1 cellular context compared by ENCODE assay signal in the genomic region with DNA sequence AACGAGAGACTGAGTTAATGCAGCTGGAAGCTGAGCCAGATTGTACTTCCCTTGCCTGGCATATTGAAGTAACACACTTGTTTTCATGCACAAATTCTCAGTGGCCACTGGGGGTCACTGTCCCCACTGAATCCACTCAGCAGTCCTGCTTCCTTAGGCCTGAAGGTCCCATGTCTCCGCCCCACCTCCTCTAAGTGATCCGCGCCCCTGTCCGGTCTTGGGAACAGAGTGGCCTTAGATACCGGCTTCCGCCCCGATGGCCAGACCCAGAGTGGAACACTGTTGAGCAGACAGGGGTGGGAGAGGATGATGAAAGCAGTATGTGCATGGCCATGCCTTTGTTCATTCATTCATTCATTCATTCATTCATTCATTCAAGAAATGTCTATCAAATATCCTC.
A peak's percentile ranks its signal among the peaks of the same experiment; 100 is the strongest.
TF ChIP-seq lines count a peak whose summit lies in the region.

No MANE protein-coding gene starts in this region.

TF ChIP-seq in K562, 482 proteins besides CTCF, POLR2A, EP300 and RAD21 (continued from another document and continues in another):
- TF ChIP-seq TEAD4 (IDR thresholded peaks at IDR 0.05; ENCODE audit: low read length), result no peak
- TF ChIP-seq TEAD4 (CRISPR knock-in tag; IDR thresholded peaks at IDR 0.05; ENCODE audit: borderline replicate concordance), result no peak
- TF ChIP-seq MCM2 (IDR thresholded peaks at IDR 0.05; ENCODE audit: low read depth), result no peak
- TF ChIP-seq BACH1 (tag; IDR thresholded peaks at IDR 0.05), result no peak
- TF ChIP-seq, protein P1, sequence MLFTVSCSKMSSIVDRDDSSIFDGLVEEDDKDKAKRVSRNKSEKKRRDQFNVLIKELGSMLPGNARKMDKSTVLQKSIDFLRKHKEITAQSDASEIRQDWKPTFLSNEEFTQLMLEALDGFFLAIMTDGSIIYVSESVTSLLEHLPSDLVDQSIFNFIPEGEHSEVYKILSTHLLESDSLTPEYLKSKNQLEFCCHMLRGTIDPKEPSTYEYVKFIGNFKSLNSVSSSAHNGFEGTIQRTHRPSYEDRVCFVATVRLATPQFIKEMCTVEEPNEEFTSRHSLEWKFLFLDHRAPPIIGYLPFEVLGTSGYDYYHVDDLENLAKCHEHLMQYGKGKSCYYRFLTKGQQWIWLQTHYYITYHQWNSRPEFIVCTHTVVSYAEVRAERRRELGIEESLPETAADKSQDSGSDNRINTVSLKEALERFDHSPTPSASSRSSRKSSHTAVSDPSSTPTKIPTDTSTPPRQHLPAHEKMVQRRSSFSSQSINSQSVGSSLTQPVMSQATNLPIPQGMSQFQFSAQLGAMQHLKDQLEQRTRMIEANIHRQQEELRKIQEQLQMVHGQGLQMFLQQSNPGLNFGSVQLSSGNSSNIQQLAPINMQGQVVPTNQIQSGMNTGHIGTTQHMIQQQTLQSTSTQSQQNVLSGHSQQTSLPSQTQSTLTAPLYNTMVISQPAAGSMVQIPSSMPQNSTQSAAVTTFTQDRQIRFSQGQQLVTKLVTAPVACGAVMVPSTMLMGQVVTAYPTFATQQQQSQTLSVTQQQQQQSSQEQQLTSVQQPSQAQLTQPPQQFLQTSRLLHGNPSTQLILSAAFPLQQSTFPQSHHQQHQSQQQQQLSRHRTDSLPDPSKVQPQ (CRISPR knock-in tag; IDR thresholded peaks at IDR 0.05; ENCODE audit: borderline replicate concordance), result no peak
- no peak for TF ChIP-seq POLR2G (IDR thresholded peaks at IDR 0.05; ENCODE audit: low read depth, low read length)
- TF ChIP-seq, protein P2, sequence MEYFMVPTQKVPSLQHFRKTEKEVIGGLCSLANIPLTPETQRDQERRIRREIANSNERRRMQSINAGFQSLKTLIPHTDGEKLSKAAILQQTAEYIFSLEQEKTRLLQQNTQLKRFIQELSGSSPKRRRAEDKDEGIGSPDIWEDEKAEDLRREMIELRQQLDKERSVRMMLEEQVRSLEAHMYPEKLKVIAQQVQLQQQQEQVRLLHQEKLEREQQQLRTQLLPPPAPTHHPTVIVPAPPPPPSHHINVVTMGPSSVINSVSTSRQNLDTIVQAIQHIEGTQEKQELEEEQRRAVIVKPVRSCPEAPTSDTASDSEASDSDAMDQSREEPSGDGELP (CRISPR knock-in tag; IDR thresholded peaks at IDR 0.05; ENCODE audit: borderline replicate concordance), result peak; percentile 28; the same call in 1 of the 2 replicates
- 0 out of 2 replicates have a peak, but pooled peaks have one; percentile 44 for TF ChIP-seq SP1 (CRISPR knock-in tag; IDR thresholded peaks at IDR 0.05)
- peak; percentile 47; the same call in 1 of the 2 replicates for TF ChIP-seq ZNF384 (IDR thresholded peaks at IDR 0.05; ENCODE audit: low read depth, low read length)
- TF ChIP-seq, protein P3, sequence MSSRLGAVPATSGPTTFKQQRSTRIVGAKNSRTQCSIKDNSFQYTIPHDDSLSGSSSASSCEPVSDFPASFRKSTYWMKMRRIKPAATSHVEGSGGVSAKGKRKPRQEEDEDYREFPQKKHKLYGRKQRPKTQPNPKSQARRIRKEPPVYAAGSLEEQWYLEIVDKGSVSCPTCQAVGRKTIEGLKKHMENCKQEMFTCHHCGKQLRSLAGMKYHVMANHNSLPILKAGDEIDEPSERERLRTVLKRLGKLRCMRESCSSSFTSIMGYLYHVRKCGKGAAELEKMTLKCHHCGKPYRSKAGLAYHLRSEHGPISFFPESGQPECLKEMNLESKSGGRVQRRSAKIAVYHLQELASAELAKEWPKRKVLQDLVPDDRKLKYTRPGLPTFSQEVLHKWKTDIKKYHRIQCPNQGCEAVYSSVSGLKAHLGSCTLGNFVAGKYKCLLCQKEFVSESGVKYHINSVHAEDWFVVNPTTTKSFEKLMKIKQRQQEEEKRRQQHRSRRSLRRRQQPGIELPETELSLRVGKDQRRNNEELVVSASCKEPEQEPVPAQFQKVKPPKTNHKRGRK (tag; IDR thresholded peaks at IDR 0.05), result no peak
- 0 out of 2 replicates have a peak, but pooled peaks have one; percentile 25 for TF ChIP-seq SMAD4 (CRISPR knock-in tag; conservative IDR thresholded peaks at IDR 0.05)
- peak; percentile 52; the same call in 1 of the 2 replicates for TF ChIP-seq KLF13 (tag; IDR thresholded peaks at IDR 0.05; ENCODE audit: borderline replicate concordance, low read depth)
- peak; percentile 28; the same call in 1 of the 2 replicates for TF ChIP-seq MAFK (IDR thresholded peaks at IDR 0.05; ENCODE audit: low read length)
- TF ChIP-seq, protein P4, sequence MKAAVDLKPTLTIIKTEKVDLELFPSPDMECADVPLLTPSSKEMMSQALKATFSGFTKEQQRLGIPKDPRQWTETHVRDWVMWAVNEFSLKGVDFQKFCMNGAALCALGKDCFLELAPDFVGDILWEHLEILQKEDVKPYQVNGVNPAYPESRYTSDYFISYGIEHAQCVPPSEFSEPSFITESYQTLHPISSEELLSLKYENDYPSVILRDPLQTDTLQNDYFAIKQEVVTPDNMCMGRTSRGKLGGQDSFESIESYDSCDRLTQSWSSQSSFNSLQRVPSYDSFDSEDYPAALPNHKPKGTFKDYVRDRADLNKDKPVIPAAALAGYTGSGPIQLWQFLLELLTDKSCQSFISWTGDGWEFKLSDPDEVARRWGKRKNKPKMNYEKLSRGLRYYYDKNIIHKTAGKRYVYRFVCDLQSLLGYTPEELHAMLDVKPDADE (conservative IDR thresholded peaks at IDR 0.05; ENCODE audit: control insufficient read depth, low read depth, low read length), result no peak
- TF ChIP-seq, protein P5, sequence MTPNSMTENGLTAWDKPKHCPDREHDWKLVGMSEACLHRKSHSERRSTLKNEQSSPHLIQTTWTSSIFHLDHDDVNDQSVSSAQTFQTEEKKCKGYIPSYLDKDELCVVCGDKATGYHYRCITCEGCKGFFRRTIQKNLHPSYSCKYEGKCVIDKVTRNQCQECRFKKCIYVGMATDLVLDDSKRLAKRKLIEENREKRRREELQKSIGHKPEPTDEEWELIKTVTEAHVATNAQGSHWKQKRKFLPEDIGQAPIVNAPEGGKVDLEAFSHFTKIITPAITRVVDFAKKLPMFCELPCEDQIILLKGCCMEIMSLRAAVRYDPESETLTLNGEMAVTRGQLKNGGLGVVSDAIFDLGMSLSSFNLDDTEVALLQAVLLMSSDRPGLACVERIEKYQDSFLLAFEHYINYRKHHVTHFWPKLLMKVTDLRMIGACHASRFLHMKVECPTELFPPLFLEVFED (CRISPR knock-in tag; conservative IDR thresholded peaks at IDR 0.05), result 0 out of 2 replicates have a peak, but pooled peaks have one; percentile 34
- peak; percentile 50; the same call in 1 of the 2 replicates for TF ChIP-seq KLF16 (IDR thresholded peaks at IDR 0.05)
- no peak for TF ChIP-seq MCM7 (IDR thresholded peaks at IDR 0.05)
- TF ChIP-seq, protein P6, sequence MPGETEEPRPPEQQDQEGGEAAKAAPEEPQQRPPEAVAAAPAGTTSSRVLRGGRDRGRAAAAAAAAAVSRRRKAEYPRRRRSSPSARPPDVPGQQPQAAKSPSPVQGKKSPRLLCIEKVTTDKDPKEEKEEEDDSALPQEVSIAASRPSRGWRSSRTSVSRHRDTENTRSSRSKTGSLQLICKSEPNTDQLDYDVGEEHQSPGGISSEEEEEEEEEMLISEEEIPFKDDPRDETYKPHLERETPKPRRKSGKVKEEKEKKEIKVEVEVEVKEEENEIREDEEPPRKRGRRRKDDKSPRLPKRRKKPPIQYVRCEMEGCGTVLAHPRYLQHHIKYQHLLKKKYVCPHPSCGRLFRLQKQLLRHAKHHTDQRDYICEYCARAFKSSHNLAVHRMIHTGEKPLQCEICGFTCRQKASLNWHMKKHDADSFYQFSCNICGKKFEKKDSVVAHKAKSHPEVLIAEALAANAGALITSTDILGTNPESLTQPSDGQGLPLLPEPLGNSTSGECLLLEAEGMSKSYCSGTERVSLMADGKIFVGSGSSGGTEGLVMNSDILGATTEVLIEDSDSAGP (CRISPR knock-in tag; IDR thresholded peaks at IDR 0.05), result peak; percentile 35; the same call in 1 of the 2 replicates
- TF ChIP-seq, protein P7, sequence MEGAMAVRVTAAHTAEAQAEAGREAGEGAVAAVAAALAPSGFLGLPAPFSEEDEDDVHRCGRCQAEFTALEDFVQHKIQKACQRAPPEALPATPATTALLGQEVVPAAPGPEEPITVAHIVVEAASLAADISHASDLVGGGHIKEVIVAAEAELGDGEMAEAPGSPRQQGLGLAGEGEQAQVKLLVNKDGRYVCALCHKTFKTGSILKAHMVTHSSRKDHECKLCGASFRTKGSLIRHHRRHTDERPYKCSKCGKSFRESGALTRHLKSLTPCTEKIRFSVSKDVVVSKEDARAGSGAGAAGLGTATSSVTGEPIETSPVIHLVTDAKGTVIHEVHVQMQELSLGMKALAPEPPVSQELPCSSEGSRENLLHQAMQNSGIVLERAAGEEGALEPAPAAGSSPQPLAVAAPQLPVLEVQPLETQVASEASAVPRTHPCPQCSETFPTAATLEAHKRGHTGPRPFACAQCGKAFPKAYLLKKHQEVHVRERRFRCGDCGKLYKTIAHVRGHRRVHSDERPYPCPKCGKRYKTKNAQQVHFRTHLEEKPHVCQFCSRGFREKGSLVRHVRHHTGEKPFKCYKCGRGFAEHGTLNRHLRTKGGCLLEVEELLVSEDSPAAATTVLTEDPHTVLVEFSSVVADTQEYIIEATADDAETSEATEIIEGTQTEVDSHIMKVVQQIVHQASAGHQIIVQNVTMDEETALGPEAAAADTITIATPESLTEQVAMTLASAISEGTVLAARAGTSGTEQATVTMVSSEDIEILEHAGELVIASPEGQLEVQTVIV (CRISPR knock-in tag; IDR thresholded peaks at IDR 0.05; ENCODE audit: borderline replicate concordance), result no peak
- no peak for TF ChIP-seq LCOR (CRISPR knock-in tag; IDR thresholded peaks at IDR 0.05)
- TF ChIP-seq PTTG1 (tag; IDR thresholded peaks at IDR 0.05; ENCODE audit: low read depth), result no peak
- no peak for TF ChIP-seq ZKSCAN8 (CRISPR knock-in tag; IDR thresholded peaks at IDR 0.05)
- peak; percentile 60; the same call in 1 of the 2 replicates for TF ChIP-seq STAG1 (CRISPR knock-in tag; IDR thresholded peaks at IDR 0.05; ENCODE audit: borderline replicate concordance)
- no peak for TF ChIP-seq PTRF (tag; IDR thresholded peaks at IDR 0.05)
- peak; percentile 53 to 61; a peak in 3 of 4 replicates for TF ChIP-seq FOXK2 (conservative IDR thresholded peaks at IDR 0.05 in 1 of 2, IDR thresholded peaks at IDR 0.05 in 1 of 2; ENCODE audit: low read depth in 2 of 2)
- TF ChIP-seq, protein P8, sequence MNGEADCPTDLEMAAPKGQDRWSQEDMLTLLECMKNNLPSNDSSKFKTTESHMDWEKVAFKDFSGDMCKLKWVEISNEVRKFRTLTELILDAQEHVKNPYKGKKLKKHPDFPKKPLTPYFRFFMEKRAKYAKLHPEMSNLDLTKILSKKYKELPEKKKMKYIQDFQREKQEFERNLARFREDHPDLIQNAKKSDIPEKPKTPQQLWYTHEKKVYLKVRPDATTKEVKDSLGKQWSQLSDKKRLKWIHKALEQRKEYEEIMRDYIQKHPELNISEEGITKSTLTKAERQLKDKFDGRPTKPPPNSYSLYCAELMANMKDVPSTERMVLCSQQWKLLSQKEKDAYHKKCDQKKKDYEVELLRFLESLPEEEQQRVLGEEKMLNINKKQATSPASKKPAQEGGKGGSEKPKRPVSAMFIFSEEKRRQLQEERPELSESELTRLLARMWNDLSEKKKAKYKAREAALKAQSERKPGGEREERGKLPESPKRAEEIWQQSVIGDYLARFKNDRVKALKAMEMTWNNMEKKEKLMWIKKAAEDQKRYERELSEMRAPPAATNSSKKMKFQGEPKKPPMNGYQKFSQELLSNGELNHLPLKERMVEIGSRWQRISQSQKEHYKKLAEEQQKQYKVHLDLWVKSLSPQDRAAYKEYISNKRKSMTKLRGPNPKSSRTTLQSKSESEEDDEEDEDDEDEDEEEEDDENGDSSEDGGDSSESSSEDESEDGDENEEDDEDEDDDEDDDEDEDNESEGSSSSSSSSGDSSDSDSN (IDR thresholded peaks at IDR 0.05; ENCODE audit: borderline replicate concordance in 1 of 2, low read depth in 2 of 2, low read length in 2 of 2), result 0 out of 4 replicates have a peak, but pooled peaks of 1 of the 2 experiments have one; percentile 46
- peak in 1 of 3 experiments; percentile 8 for TF ChIP-seq YY1 (IDR thresholded peaks at IDR 0.05; ENCODE audit: borderline replicate concordance in 1 of 3, control insufficient read depth in 1 of 3, extremely low read depth in 1 of 3, insufficient read depth in 3 of 3, insufficient read length in 1 of 3, insufficient replicate concordance in 2 of 3, low read depth in 1 of 3, low read length in 2 of 3)
- no peak for TF ChIP-seq JUNB (CRISPR knock-in tag; conservative IDR thresholded peaks at IDR 0.05)
- TF ChIP-seq ZFP36 (IDR thresholded peaks at IDR 0.05; ENCODE audit: low read depth, low read length, partially characterized antibody), result peak; percentile 6
- TF ChIP-seq HDAC8 (tag; IDR thresholded peaks at IDR 0.05), result no peak
- peak; percentile 30; the same call in 1 of the 2 replicates for TF ChIP-seq RB1 (IDR thresholded peaks at IDR 0.05; ENCODE audit: low read depth)
- no peak for TF ChIP-seq TAF7 (tag; IDR thresholded peaks at IDR 0.05)
- no peak; the same call in 1 of the 2 replicates for TF ChIP-seq RFX1 (IDR thresholded peaks at IDR 0.05)
- TF ChIP-seq, protein P9, sequence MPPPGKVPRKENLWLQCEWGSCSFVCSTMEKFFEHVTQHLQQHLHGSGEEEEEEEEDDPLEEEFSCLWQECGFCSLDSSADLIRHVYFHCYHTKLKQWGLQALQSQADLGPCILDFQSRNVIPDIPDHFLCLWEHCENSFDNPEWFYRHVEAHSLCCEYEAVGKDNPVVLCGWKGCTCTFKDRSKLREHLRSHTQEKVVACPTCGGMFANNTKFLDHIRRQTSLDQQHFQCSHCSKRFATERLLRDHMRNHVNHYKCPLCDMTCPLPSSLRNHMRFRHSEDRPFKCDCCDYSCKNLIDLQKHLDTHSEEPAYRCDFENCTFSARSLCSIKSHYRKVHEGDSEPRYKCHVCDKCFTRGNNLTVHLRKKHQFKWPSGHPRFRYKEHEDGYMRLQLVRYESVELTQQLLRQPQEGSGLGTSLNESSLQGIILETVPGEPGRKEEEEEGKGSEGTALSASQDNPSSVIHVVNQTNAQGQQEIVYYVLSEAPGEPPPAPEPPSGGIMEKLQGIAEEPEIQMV (tag; conservative IDR thresholded peaks at IDR 0.05; ENCODE audit: low read depth), result no peak
- TF ChIP-seq, protein P10, sequence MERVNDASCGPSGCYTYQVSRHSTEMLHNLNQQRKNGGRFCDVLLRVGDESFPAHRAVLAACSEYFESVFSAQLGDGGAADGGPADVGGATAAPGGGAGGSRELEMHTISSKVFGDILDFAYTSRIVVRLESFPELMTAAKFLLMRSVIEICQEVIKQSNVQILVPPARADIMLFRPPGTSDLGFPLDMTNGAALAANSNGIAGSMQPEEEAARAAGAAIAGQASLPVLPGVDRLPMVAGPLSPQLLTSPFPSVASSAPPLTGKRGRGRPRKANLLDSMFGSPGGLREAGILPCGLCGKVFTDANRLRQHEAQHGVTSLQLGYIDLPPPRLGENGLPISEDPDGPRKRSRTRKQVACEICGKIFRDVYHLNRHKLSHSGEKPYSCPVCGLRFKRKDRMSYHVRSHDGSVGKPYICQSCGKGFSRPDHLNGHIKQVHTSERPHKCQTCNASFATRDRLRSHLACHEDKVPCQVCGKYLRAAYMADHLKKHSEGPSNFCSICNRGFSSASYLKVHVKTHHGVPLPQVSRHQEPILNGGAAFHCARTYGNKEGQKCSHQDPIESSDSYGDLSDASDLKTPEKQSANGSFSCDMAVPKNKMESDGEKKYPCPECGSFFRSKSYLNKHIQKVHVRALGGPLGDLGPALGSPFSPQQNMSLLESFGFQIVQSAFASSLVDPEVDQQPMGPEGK (CRISPR knock-in tag; IDR thresholded peaks at IDR 0.05; ENCODE audit: borderline replicate concordance), result no peak
- no peak for TF ChIP-seq TCF7L2 (IDR thresholded peaks at IDR 0.05; ENCODE audit: low read depth, low read length)
- TF ChIP-seq XRCC5 (IDR thresholded peaks at IDR 0.05; ENCODE audit: low read depth, low read length), result peak; percentile 93
